ENCODE assay signal across 8 cellular contexts in the genomic region with DNA sequence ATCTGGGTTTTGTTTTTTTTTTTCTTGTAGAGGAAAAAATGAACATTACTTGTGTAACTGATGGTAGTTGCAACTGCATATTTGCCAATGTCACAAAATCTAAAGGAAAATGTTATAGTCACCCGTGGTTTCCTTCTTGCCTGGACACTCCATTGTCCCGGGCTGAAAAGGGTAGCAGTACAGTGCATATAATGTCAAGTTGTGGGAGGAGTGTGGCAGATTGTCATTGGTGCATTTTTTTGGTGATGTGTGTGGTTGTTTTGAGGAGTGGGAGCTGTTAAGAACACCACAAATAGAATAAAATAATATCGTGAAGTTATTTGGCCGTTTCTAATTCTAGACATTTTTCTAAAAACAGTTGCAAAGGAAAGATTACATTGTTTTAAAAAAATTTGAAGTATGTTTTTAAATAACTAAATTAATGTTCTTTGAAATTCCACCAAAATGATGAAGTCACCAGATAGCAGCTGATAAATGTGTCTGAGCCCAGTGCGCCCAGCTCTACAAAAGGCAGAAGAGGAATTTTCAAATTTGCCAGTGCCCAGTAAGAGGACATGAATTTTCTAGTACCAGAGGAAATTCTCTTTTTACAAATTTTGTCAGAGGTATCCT. TPM values are rescaled to one million over a fixed set of nuclear protein-coding genes. Genes with fewer than 3 reads are reported as not detected.
DNase-seq lines count a peak whose midpoint lies in the region; ATAC-seq and TF ChIP-seq lines count a peak whose summit lies in the region.

No MANE protein-coding gene starts in this region.

- peak overlapping the region; percentile 93 for H3K4me3 ChIP-seq in left ventricle myocardium inferior
- peak overlapping the region; percentile 78 for H3K4me3 ChIP-seq in WI38 (ENCODE audit: low read depth, low read length)
- peak overlapping the region; percentile 88 for H3K4me3 ChIP-seq in skeletal muscle satellite cell (ENCODE audit: low read length)

- no peak for ATAC-seq in left ventricle myocardium superior
- ATAC-seq in GM21825 (IDR thresholded peaks at IDR 0.05; ENCODE audit: unreplicated experiment): no peak

- H3K4me1 Mint-ChIP-seq in glutamatergic neuron (ENCODE audit: low read depth, unreplicated experiment): peaks cover 11% of the 10 kb centered on the region

- peak overlapping the region; percentile 84 for H3K4me2 ChIP-seq in skeletal muscle satellite cell (ENCODE audit: low read length)

- H3K9ac ChIP-seq in skeletal muscle satellite cell (ENCODE audit: low read depth, low read length): peak overlapping the region; percentile 94

- peak overlapping the region; percentile 87 for H3K27ac ChIP-seq in left ventricle myocardium inferior (replicated peaks)

- TF ChIP-seq CTCF in left ventricle myocardium inferior (IDR thresholded peaks at IDR 0.05; ENCODE audit: borderline replicate concordance) (no peak), WI38 (IDR thresholded peaks at IDR 0.05; ENCODE audit: low read depth, low read length) (no peak), glutamatergic neuron (IDR thresholded peaks at IDR 0.05; ENCODE audit: partially characterized antibody, unreplicated experiment) (no peak)

- peaks cover 10% of the 10 kb centered on the region for H3K27me3 Mint-ChIP-seq in glutamatergic neuron (ENCODE audit: unreplicated experiment)

- H3K4me1 ChIP-seq in left ventricle myocardium inferior: peaks cover 46% of the 10 kb centered on the region
- peaks cover 35% of the 10 kb centered on the region for H3K4me1 ChIP-seq in skeletal muscle satellite cell (ENCODE audit: control insufficient read depth, insufficient read depth, low read length)

- peaks cover 14% of the 10 kb centered on the region for H3K9me3 Mint-ChIP-seq in glutamatergic neuron (ENCODE audit: unreplicated experiment)

- no peaks in the 10 kb centered on the region for H3K27me3 ChIP-seq in left ventricle myocardium inferior (ENCODE audit: low read depth)
- no peaks in the 10 kb centered on the region for H3K27me3 ChIP-seq in skeletal muscle satellite cell (ENCODE audit: control insufficient read depth, insufficient read depth, low read length)

- peaks cover 7% of the 10 kb centered on the region for H3K36me3 Mint-ChIP-seq in glutamatergic neuron (ENCODE audit: unreplicated experiment)

- DNase-seq in left ventricle myocardium inferior: no peak
- no peak for DNase-seq in left ventricle myocardium superior
- no peak for DNase-seq in glutamatergic neuron
- DNase-seq in NCI-H226: no peak
- no peak for DNase-seq in HuH-7.5 (ENCODE audit: low spot score)

- H3K36me3 ChIP-seq in left ventricle myocardium inferior: no peaks in the 10 kb centered on the region
- no peaks in the 10 kb centered on the region for H3K36me3 ChIP-seq in skeletal muscle satellite cell (ENCODE audit: insufficient read depth, low read length)

- H3K27ac Mint-ChIP-seq in glutamatergic neuron (ENCODE audit: unreplicated experiment): peak overlapping the region; percentile 91

- peak overlapping the region; percentile 91 for H3K4me3 Mint-ChIP-seq in glutamatergic neuron (ENCODE audit: unreplicated experiment)

- intact Hi-C loops in left ventricle myocardium inferior (cut with micrococcal nuclease): no loop called here
- intact Hi-C loops in left ventricle myocardium superior (cut with micrococcal nuclease): no loop called here

- H3K9me3 ChIP-seq in left ventricle myocardium inferior (replicated peaks) (no peaks in the 10 kb centered on the region), skeletal muscle satellite cell (replicated peaks; ENCODE audit: low read length) (no peaks in the 10 kb centered on the region)

RNA-seq across cellular contexts. Expression of gene PKD2, which starts 1.3 kb away (rescaled TPM):
- total RNA-seq in left ventricle myocardium inferior: 11.7 TPM
- 13.3 TPM for total RNA-seq in left ventricle myocardium superior
- 20.7 TPM for total RNA-seq in glutamatergic neuron (ENCODE audit: unreplicated experiment)
- total RNA-seq in skeletal muscle satellite cell (2012; rRNA removed): 32.3 and 32.7 TPM in 2 replicates

RNA-seq across cellular contexts. Expression of gene SPP1, which starts 33.2 kb away (rescaled TPM):
- total RNA-seq in left ventricle myocardium inferior (3.7 TPM), left ventricle myocardium superior (2.7 TPM), glutamatergic neuron (ENCODE audit: unreplicated experiment) (1.1 TPM)
- 2.0 and 3.5 TPM in 2 replicates for total RNA-seq in skeletal muscle satellite cell (2012; rRNA removed)
